Comparison of ENCODE assay signal across 16 cellular contexts in genomic region chr6:40556881-40557280, GRCh38. TPM values are rescaled to one million over a fixed set of nuclear protein-coding genes. Genes with fewer than 3 reads are reported as not detected.
DNase-seq lines count a peak whose midpoint lies in the region; ATAC-seq and TF ChIP-seq lines count a peak whose summit lies in the region.
"Had no signal": no experiment of that assay in that cellular context is flagged by ENCODE, and none has a peak within 500 bp of the region (broad histone marks: within the 10 kb centered on the region; RNA-seq: fewer than 3 reads in every experiment).

No MANE protein-coding gene starts in this region.

- H3K27me3 ChIP-seq in neural progenitor cell: no peaks in the 10 kb centered on the region

- no peaks in the 10 kb centered on the region for H3K36me3 Mint-ChIP-seq in neural progenitor cell
- no peaks in the 10 kb centered on the region for H3K36me3 Mint-ChIP-seq in activated naive CD4-positive, alpha-beta T cell treated with anti-CD3 and anti-CD28 coated beads, Interleukin-2, amount 10 ng/mL, durations not matched to agents 7 days and 5 days
- H3K36me3 Mint-ChIP-seq: CD4-positive, alpha-beta memory T cell had no signal

- TF ChIP-seq CTCF in neural progenitor cell (IDR thresholded peaks at IDR 0.05): no peak

- H3K36me3 ChIP-seq in neural progenitor cell: no peaks in the 10 kb centered on the region

- no peaks in the 10 kb centered on the region for H3K9me3 Mint-ChIP-seq in neural progenitor cell
- H3K9me3 Mint-ChIP-seq in activated naive CD4-positive, alpha-beta T cell treated with anti-CD3 and anti-CD28 coated beads, Interleukin-2, amount 10 ng/mL, durations not matched to agents 7 days and 5 days: no peaks in the 10 kb centered on the region
- H3K9me3 Mint-ChIP-seq: CD4-positive, alpha-beta memory T cell had no signal

- no peak overlapping the region for H3K4me2 ChIP-seq in neural progenitor cell

- CTCF ChIA-PET in activated naive CD4-positive, alpha-beta T cell treated with anti-CD3 and anti-CD28 coated beads, Interleukin-2, amount 10 ng/mL, durations not matched to agents 7 days and 5 days (lab: Charles Lee): no interaction called here

- H3K4me1 Mint-ChIP-seq in neural progenitor cell: peaks cover 20% of the 10 kb centered on the region
- no peaks in the 10 kb centered on the region for H3K4me1 Mint-ChIP-seq in activated naive CD4-positive, alpha-beta T cell treated with anti-CD3 and anti-CD28 coated beads, Interleukin-2, amount 10 ng/mL, durations not matched to agents 7 days and 5 days
- H3K4me1 Mint-ChIP-seq: CD4-positive, alpha-beta memory T cell had no signal

- H3K9me3 ChIP-seq in neural progenitor cell (ENCODE audit: low read depth): no peaks in the 10 kb centered on the region

- no peak overlapping the region for H3K27ac ChIP-seq in neural progenitor cell
- H3K27ac ChIP-seq: GM23248 had no signal

- no peaks in the 10 kb centered on the region for H4K20me1 ChIP-seq in neural progenitor cell (ENCODE audit: low read depth)

- no peak for ATAC-seq in activated CD4-positive, CD25-positive, alpha-beta regulatory T cell treated with anti-CD3 and anti-CD28 coated beads, Interleukin-2, amount 50 U/mL, for 24 hours

- peaks cover 2% of the 10 kb centered on the region for H3K27me3 Mint-ChIP-seq in neural progenitor cell (ENCODE audit: insufficient read depth, low read depth)
- H3K27me3 Mint-ChIP-seq in activated naive CD4-positive, alpha-beta T cell treated with anti-CD3 and anti-CD28 coated beads, Interleukin-2, amount 10 ng/mL, durations not matched to agents 7 days and 5 days: peaks cover 4% of the 10 kb centered on the region

- no peaks in the 10 kb centered on the region for H3K79me2 ChIP-seq in neural progenitor cell (ENCODE audit: low read depth)

- no peaks in the 10 kb centered on the region for H3F3A ChIP-seq in neural progenitor cell (ENCODE audit: low read depth)

- no peak overlapping the region for H3K4me3 ChIP-seq in neural progenitor cell
- H3K4me3 ChIP-seq: GM23248 had no signal

- no peak overlapping the region for H3K4me3 Mint-ChIP-seq in neural progenitor cell
- H3K4me3 Mint-ChIP-seq in activated naive CD4-positive, alpha-beta T cell treated with anti-CD3 and anti-CD28 coated beads, Interleukin-2, amount 10 ng/mL, durations not matched to agents 7 days and 5 days: no peak overlapping the region
- H3K4me3 Mint-ChIP-seq: CD4-positive, alpha-beta memory T cell had no signal

- no peak overlapping the region for H2AFZ ChIP-seq in neural progenitor cell (replicated peaks)
- H2AFZ ChIP-seq: GM23248 had no signal

- H3K27ac Mint-ChIP-seq in neural progenitor cell: peak overlapping the region; percentile 2
- no peak overlapping the region for H3K27ac Mint-ChIP-seq in activated naive CD4-positive, alpha-beta T cell treated with anti-CD3 and anti-CD28 coated beads, Interleukin-2, amount 10 ng/mL, durations not matched to agents 7 days and 5 days
- H3K27ac Mint-ChIP-seq: CD4-positive, alpha-beta memory T cell had no signal

- DNase-seq in NCI-H524 (lab: John Stamatoyannopoulos, UW) (peak; percentile 13 to 68), NCI-H82 (lab: John Stamatoyannopoulos, UW) (peak; percentile 71), neural progenitor cell (ENCODE audit: low spot score) (no peak), HPDE6-E6E7 (ENCODE audit: extremely low spot score) (no peak)
- no peak for DNase-seq in activated naive CD4-positive, alpha-beta T cell treated with anti-CD3 and anti-CD28 coated beads, Interleukin-2, amount 10 ng/mL, durations not matched to agents 7 days and 5 days
- DNase-seq: C1 segment of cervical spinal cord; Calu3; CD4-positive, alpha-beta memory T cell; COR-L47; DMS153; DND-41; GM23248; H7; HCEC 1CT had no signal

- H3K4me1 ChIP-seq in neural progenitor cell: peaks cover 12% of the 10 kb centered on the region

- no peak overlapping the region for H3K9ac ChIP-seq in neural progenitor cell
- H3K9ac ChIP-seq: GM23248 had no signal

RNA-seq across cellular contexts. Expression of gene LRFN2, which starts 30.3 kb away (rescaled TPM):
- total RNA-seq in neural progenitor cell (ENCODE audit: low replicate concordance): 0.40 TPM in 1 of 2 replicates, not detected in the other
- total RNA-seq: A172; Calu3; CD4-positive, alpha-beta memory T cell; GM23248 had no signal

Comparison
In these comparisons a context has a peak if more than half of its experiments do, and no peak if none do; other contexts are left out.
1. DNase-seq: peak in NCI-H524 (2 of 2) and NCI-H82 (single experiment); none in neural progenitor cell (single experiment), activated naive CD4-positive, alpha-beta T cell treated with anti-CD3 and anti-CD28 coated beads, Interleukin-2, amount 10 ng/mL, durations not matched to agents 7 days and 5 days (single experiment) and HPDE6-E6E7 (single experiment).